Comparison of ENCODE assay signal across 13 cellular contexts in the genomic region with DNA sequence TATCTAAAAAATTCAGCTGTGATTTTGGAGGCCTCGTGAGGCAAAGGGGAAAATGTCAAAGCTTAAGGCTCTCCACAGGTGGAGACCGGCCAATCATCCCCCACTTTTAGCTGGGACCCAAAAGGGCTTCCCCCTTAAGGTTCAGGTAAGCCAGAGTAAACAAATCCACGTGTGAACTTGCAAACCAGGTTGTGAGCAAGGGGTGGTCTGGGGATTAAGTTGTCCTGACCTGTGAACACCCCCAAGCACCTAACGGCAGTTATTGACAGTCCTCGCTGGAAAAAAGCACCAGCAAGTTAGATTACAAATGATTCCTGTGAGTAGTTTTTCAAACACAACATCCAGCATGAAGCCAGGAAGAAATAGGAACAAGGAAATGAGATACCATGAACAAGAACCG.
"Had no signal": no experiment of that assay in that cellular context is flagged by ENCODE, and none has a peak within 500 bp of the region (broad histone marks: within the 10 kb centered on the region; RNA-seq: fewer than 3 reads in every experiment).

No MANE protein-coding gene starts in this region.

- H3K36me3 Mint-ChIP-seq: activated naive CD4-positive, alpha-beta T cell treated with anti-CD3 and anti-CD28 coated beads, Interleukin-2, amount 50 U/mL, for 72 hours; immature natural killer cell had no signal

- ATAC-seq: activated naive CD4-positive, alpha-beta T cell treated with anti-CD3 and anti-CD28 coated beads, Interleukin-2, amount 50 U/mL, for 72 hours; lower lobe of right lung; T-helper 17 cell had no signal

- H3K4me3 ChIP-seq: cardiac muscle cell, lower lobe of right lung, tibial nerve had no signal

- H3K27ac ChIP-seq: cardiac muscle cell, lower lobe of right lung, parathyroid adenoma, tibial nerve, WERI-Rb-1 had no signal

- H3K36me3 ChIP-seq: cardiac muscle cell, lower lobe of right lung, tibial nerve, WERI-Rb-1 had no signal

- H3K9ac ChIP-seq: parathyroid adenoma had no signal

- H3K27me3 ChIP-seq: cardiac muscle cell, tibial nerve had no signal

- H3K9me3 ChIP-seq: lower lobe of right lung, tibial nerve had no signal

- H3K4me1 ChIP-seq: parathyroid adenoma had no signal

- H3K27ac Mint-ChIP-seq: immature natural killer cell had no signal

- H3K4me3 Mint-ChIP-seq: immature natural killer cell, T-helper 17 cell had no signal

- DNase-seq: activated CD4-positive, alpha-beta T cell treated with anti-CD3 and anti-CD28 coated beads for 48 hours; activated T-cell treated with anti-CD3 and anti-CD28 coated beads, Interleukin-2, amount 50 U/mL, for 1 hour; effector CD4-positive, alpha-beta T cell; foreskin melanocyte; immature natural killer cell; lower lobe of right lung; stimulated activated CD4-positive, alpha-beta T cell treated with anti-CD3 and anti-CD28 coated beads, Interleukin-1b, Interleukin-23, amount 100 ng/mL, for 48 hours; T-helper 17 cell; WERI-Rb-1 had no signal

- H3K9me3 Mint-ChIP-seq: activated naive CD4-positive, alpha-beta T cell treated with anti-CD3 and anti-CD28 coated beads, Interleukin-2, amount 50 U/mL, for 72 hours; immature natural killer cell had no signal
